ENCODE assay signal across 25 cellular contexts in genomic region chr18:48044944-48045343, GRCh38.
"Had no signal": no experiment of that assay in that cellular context is flagged by ENCODE, and none has a peak within 500 bp of the region (broad histone marks: within the 10 kb centered on the region; RNA-seq: fewer than 3 reads in every experiment).

No MANE protein-coding gene starts in this region.

- H3K4me1 Mint-ChIP-seq: immature natural killer cell, mesothelial cell of epicardium had no signal

- FAIRE-seq: colon, endothelial cell of umbilical vein, frontal cortex had no signal

- H3K27me3 ChIP-seq: dorsolateral prefrontal cortex, esophagus muscularis mucosa, gastroesophageal sphincter, heart left ventricle, hepatocyte, left lung had no signal

- ATAC-seq: foreskin keratinocyte, gastroesophageal sphincter, heart left ventricle, left cardiac atrium, left lung, left ventricle myocardium superior, mucosa of descending colon had no signal

- H3K9me3 ChIP-seq: left lung, mucosa of descending colon had no signal

- H3K4me3 Mint-ChIP-seq: immature natural killer cell, mesothelial cell of epicardium had no signal

- DNase-seq: cerebellar nuclear complex; dermis blood vessel endothelial cell; dorsolateral prefrontal cortex; effector CD4-positive, alpha-beta T cell; effector memory CD4-positive, alpha-beta T cell; foreskin keratinocyte; hypothalamus; immature natural killer cell; islet precursor cell; left cardiac atrium; left lung; left ventricle myocardium superior; mammary epithelial cell; mesenchymal stem cell; mucosa of descending colon had no signal

- H3K4me1 ChIP-seq: esophagus muscularis mucosa, foreskin keratinocyte, gastroesophageal sphincter, left lung had no signal

- H3K27ac ChIP-seq: coronary artery, dorsolateral prefrontal cortex, esophagus muscularis mucosa, foreskin keratinocyte, gastroesophageal sphincter, heart left ventricle, hepatocyte, left lung had no signal

- H3K4me3 ChIP-seq: coronary artery, dorsolateral prefrontal cortex, esophagus muscularis mucosa, gastroesophageal sphincter, heart left ventricle, hepatocyte, left lung, lung, mucosa of descending colon had no signal

- H3K36me3 ChIP-seq: heart left ventricle, left lung had no signal

- H3K27ac Mint-ChIP-seq: immature natural killer cell, mesothelial cell of epicardium had no signal
